11 cellular contexts compared by ENCODE assay signal in genomic region chr2:109637749-109638570, GRCh38. TPM values are rescaled to one million over a fixed set of nuclear protein-coding genes. Genes with fewer than 3 reads are reported as not detected.
DNase-seq lines count a peak whose midpoint lies in the region; ATAC-seq and TF ChIP-seq lines count a peak whose summit lies in the region.
"Had no signal": no experiment of that assay in that cellular context is flagged by ENCODE, and none has a peak within 500 bp of the region (broad histone marks: within the 10 kb centered on the region; RNA-seq: fewer than 3 reads in every experiment).

No MANE protein-coding gene starts in this region.

- H3K9me2 ChIP-seq in OCI-LY7 (ENCODE audit: insufficient read depth, low read length), result no peaks in the 10 kb centered on the region

- no TSS peak for BruUV-seq in OCI-LY7 (replicated peaks; lab: Mats Ljungman, UMichigan)

- H3K4me1 Mint-ChIP-seq in T-helper 1 cell treated with Interleukin-12 subunit alpha and Interleukin-12 subunit beta and Interleukin-4 antibody, amounts not matched to agents 30 μg/mL and 1 μg/mL, for 36 hours (ENCODE audit: low read depth), result peaks cover 12% of the 10 kb centered on the region

- H3K9me3 Mint-ChIP-seq in T-helper 1 cell treated with Interleukin-12 subunit alpha and Interleukin-12 subunit beta and Interleukin-4 antibody, amounts not matched to agents 30 μg/mL and 1 μg/mL, for 36 hours, result no peaks in the 10 kb centered on the region

- intact Hi-C loops in OCI-LY7 (cut with micrococcal nuclease; ENCODE audit: unreplicated experiment) (no loop called here), uterus (cut with DNase I; ENCODE audit: low total_unique reads) (no loop called here)

- H3K27ac ChIP-seq in OCI-LY7 (ENCODE audit: low read depth, low read length, poor library complexity, severe bottlenecking) (no peak overlapping the region), uterus (no peak overlapping the region)
- H3K27ac ChIP-seq: A549, ovary, thoracic aorta had no signal

- H3K79me2 ChIP-seq in OCI-LY7 (ENCODE audit: insufficient read depth, low read depth, low read length), result no peaks in the 10 kb centered on the region

- POLR2A ChIA-PET in OCI-LY7 (lab: Charles Lee), result no interaction called here

- H3K4me3 Mint-ChIP-seq in T-helper 1 cell treated with Interleukin-12 subunit alpha and Interleukin-12 subunit beta and Interleukin-4 antibody, amounts not matched to agents 30 μg/mL and 1 μg/mL, for 36 hours, result no peak overlapping the region

- no peak overlapping the region for H2AFZ ChIP-seq in OCI-LY7 (ENCODE audit: low read length)

- peak overlapping the region; percentile 88 for H3K27ac Mint-ChIP-seq in T-helper 1 cell treated with Interleukin-12 subunit alpha and Interleukin-12 subunit beta and Interleukin-4 antibody, amounts not matched to agents 30 μg/mL and 1 μg/mL, for 36 hours

- H3K4me1 ChIP-seq in OCI-LY7 (ENCODE audit: insufficient read depth, low read length, poor library complexity, severe bottlenecking) (no peaks in the 10 kb centered on the region), uterus (no peaks in the 10 kb centered on the region)
- H3K4me1 ChIP-seq: A549 had no signal

- no peaks in the 10 kb centered on the region for H3K36me3 ChIP-seq in OCI-LY7 (ENCODE audit: insufficient read depth, low read length)
- H3K36me3 ChIP-seq in H7 (replicated peaks; ENCODE audit: control insufficient read depth, insufficient read depth, low read length), result no peaks in the 10 kb centered on the region
- H3K36me3 ChIP-seq in uterus, result no peaks in the 10 kb centered on the region
- H3K36me3 ChIP-seq: ovary, thoracic aorta had no signal

- no peaks in the 10 kb centered on the region for H3K27me3 ChIP-seq in H7 (ENCODE audit: control insufficient read depth, insufficient read depth, low read length)
- no peaks in the 10 kb centered on the region for H3K27me3 ChIP-seq in uterus
- H3K27me3 ChIP-seq: ovary had no signal

- ATAC-seq in activated CD4-positive, CD25-positive, alpha-beta regulatory T cell treated with anti-CD3 and anti-CD28 coated beads, Interleukin-2, amount 50 U/mL, for 24 hours, result peak; percentile 51 to 63
- ATAC-seq in HG02938 (IDR thresholded peaks at IDR 0.05; ENCODE audit: unreplicated experiment), result peak; percentile 53
- ATAC-seq: A549 had no signal

- TF ChIP-seq POLR2A in uterus (IDR thresholded peaks at IDR 0.05), result no peak

- H3K4me3 ChIP-seq in skeletal muscle cell (ENCODE audit: low read depth, low read length) (no peak overlapping the region), OCI-LY7 (ENCODE audit: low read depth, low read length, poor library complexity, severe bottlenecking) (no peak overlapping the region), H7 (ENCODE audit: insufficient read depth, low read depth, low read length) (no peak overlapping the region), uterus (no peak overlapping the region)
- H3K4me3 ChIP-seq: A549, ovary, thoracic aorta had no signal

- no peaks in the 10 kb centered on the region for H3K36me3 Mint-ChIP-seq in T-helper 1 cell treated with Interleukin-12 subunit alpha and Interleukin-12 subunit beta and Interleukin-4 antibody, amounts not matched to agents 30 μg/mL and 1 μg/mL, for 36 hours (ENCODE audit: low read depth)

- no peak for DNase-seq in activated CD4-positive, CD25-positive, alpha-beta regulatory T cell (lab: John Stamatoyannopoulos, UW)
- peak; percentile 42 for DNase-seq in skeletal muscle cell (ENCODE audit: low read depth)
- no peak for DNase-seq in OCI-LY7 (ENCODE audit: low spot score)
- DNase-seq in H7, result no peak
- no peak for DNase-seq in uterus
- DNase-seq: ovary had no signal

- H3K4me2 ChIP-seq in OCI-LY7 (ENCODE audit: low read length), result no peak overlapping the region
- H3K4me2 ChIP-seq: A549 had no signal

- CTCF ChIA-PET in OCI-LY7 (lab: Charles Lee; ENCODE audit: unreplicated experiment), result no interaction called here

- no peaks in the 10 kb centered on the region for H4K20me1 ChIP-seq in OCI-LY7 (ENCODE audit: insufficient read depth, low read length)

- H3K9me3 ChIP-seq in OCI-LY7 (ENCODE audit: low read length), result no peaks in the 10 kb centered on the region
- no peaks in the 10 kb centered on the region for H3K9me3 ChIP-seq in uterus
- H3K9me3 ChIP-seq: A549, ovary, thoracic aorta had no signal

- TF ChIP-seq CTCF in OCI-LY7 (conservative IDR thresholded peaks at IDR 0.05; ENCODE audit: low read length) (no peak), uterus (IDR thresholded peaks at IDR 0.05) (no peak)

- no peaks in the 10 kb centered on the region for H3K27me3 Mint-ChIP-seq in T-helper 1 cell treated with Interleukin-12 subunit alpha and Interleukin-12 subunit beta and Interleukin-4 antibody, amounts not matched to agents 30 μg/mL and 1 μg/mL, for 36 hours (ENCODE audit: low read depth)

RNA-seq across cellular contexts. Expression of gene SOWAHC, which starts 23.8 kb away (rescaled TPM):
- total RNA-seq in OCI-LY7 (2014; rRNA removed; shearing (Covaris generic)), result not detected in 2 replicates
- total RNA-seq in OCI-LY7 (2022) (not detected in 2 replicates), uterus (10 to 100 TPM in 2 of 4 donors, 1 to 10 TPM in 2; 6.4 to 32.5 (median 9.4) TPM)
- total RNA-seq in H7 (2014; rRNA removed; shearing (Covaris generic)), result 20.1 and 27.1 TPM in 2 replicates

RNA-seq across cellular contexts. Expression of gene SEPTIN10, which starts 24.2 kb away (rescaled TPM):
- not detected in 2 replicates for total RNA-seq in OCI-LY7 (2014; rRNA removed; shearing (Covaris generic))
- not detected in 2 replicates for total RNA-seq in OCI-LY7 (2022)
- 57.5 and 65.4 TPM in 2 replicates for total RNA-seq in H7 (2014; rRNA removed; shearing (Covaris generic))
- 100 to 1,000 TPM in 3 of 4 donors, 10 to 100 TPM in 1; 52.8 to 181 (median 121) TPM for total RNA-seq in uterus

Comparison
In these comparisons a context has a peak if more than half of its experiments do, and no peak if none do; other contexts are left out.
1. RNA of gene SOWAHC, which starts 23.8 kb away (total RNA-seq): 20.1 to 27.1 TPM in H7 and 6.4 to 32.5 TPM in uterus; not detected in OCI-LY7; every median in the first group is over 4 times any median in the second.
2. RNA of gene SEPTIN10, which starts 24.2 kb away (total RNA-seq): 52.8 to 181 TPM in uterus and 57.5 to 65.4 TPM in H7; not detected in OCI-LY7; every median in the first group is over 10 times any median in the second.